1 cellular context compared by ENCODE assay signal in genomic region chr9:136760834-136761544, GRCh38.
TF ChIP-seq lines count a peak whose summit lies in the region.
"Not testable (repeated sequence)": the region's sequence is repeated elsewhere in the genome, so short reads cannot be mapped to it uniquely, and the experiment has no call there.

No MANE protein-coding gene starts in this region.

TF ChIP-seq in HepG2, 621 proteins besides CTCF, POLR2A, EP300 and RAD21:
- peak; percentile 85 for TF ChIP-seq ZNF460 (CRISPR knock-in tag; IDR thresholded peaks at IDR 0.05; ENCODE audit: borderline replicate concordance)
- peak; percentile 43; the same call in 1 of the 2 replicates for TF ChIP-seq MIER3 (CRISPR knock-in tag; IDR thresholded peaks at IDR 0.05; ENCODE audit: borderline replicate concordance)
- peak; percentile 76 for TF ChIP-seq ZNF263 (CRISPR knock-in tag; IDR thresholded peaks at IDR 0.05)
- TF ChIP-seq ZFX (CRISPR knock-in tag; IDR thresholded peaks at IDR 0.05; ENCODE audit: low read depth): peak; percentile 60; the same call in 1 of the 2 replicates
- TF ChIP-seq NR2F6 (IDR thresholded peaks at IDR 0.05): not testable (repeated sequence)
- TF ChIP-seq NR2F6 (CRISPR knock-in tag; IDR thresholded peaks at IDR 0.05): peak; percentile 17; the same call in 1 of the 2 replicates
- TF ChIP-seq ZNF441 (CRISPR knock-in tag; IDR thresholded peaks at IDR 0.05; ENCODE audit: borderline replicate concordance): 0 out of 2 replicates have a peak, but pooled peaks have one; percentile 9
- TF ChIP-seq KDM2A (CRISPR knock-in tag; IDR thresholded peaks at IDR 0.05; ENCODE audit: borderline replicate concordance, low read depth): peak; percentile 26; the same call in 1 of the 2 replicates
- TF ChIP-seq ZNF670 (CRISPR knock-in tag; IDR thresholded peaks at IDR 0.05; ENCODE audit: borderline replicate concordance): 0 out of 2 replicates have a peak, but pooled peaks have one; percentile 31
- TF ChIP-seq ZFP82 (CRISPR knock-in tag; IDR thresholded peaks at IDR 0.05; ENCODE audit: borderline replicate concordance): 0 out of 2 replicates have a peak, but pooled peaks have one; percentile 31
- TF ChIP-seq ZNF567 (CRISPR knock-in tag; IDR thresholded peaks at IDR 0.05; ENCODE audit: borderline replicate concordance): 0 out of 2 replicates have a peak, but pooled peaks have one; percentile 31
- peak; percentile 81 for TF ChIP-seq XRCC5 (optimal IDR thresholded peaks at IDR 0.05; ENCODE audit: low read length)
- peak; percentile 59 to 70; a peak in 2 of 4 replicates for TF ChIP-seq HMGXB4 (CRISPR knock-in tag; IDR thresholded peaks at IDR 0.05; ENCODE audit: borderline replicate concordance in 1 of 2, low read depth in 1 of 2)
- TF ChIP-seq ZBTB33 (CRISPR knock-in tag; IDR thresholded peaks at IDR 0.05): 0 out of 2 replicates have a peak, but pooled peaks have one; percentile 9
- TF ChIP-seq STAG1 (CRISPR knock-in tag; IDR thresholded peaks at IDR 0.05): peak; percentile 46
- peak; percentile 38 for TF ChIP-seq ZMYM3 (CRISPR knock-in tag; IDR thresholded peaks at IDR 0.05)
- peak; percentile 33; the same call in 1 of the 2 replicates for TF ChIP-seq PATZ1 (CRISPR knock-in tag; IDR thresholded peaks at IDR 0.05)
- TF ChIP-seq ZGPAT (CRISPR knock-in tag; IDR thresholded peaks at IDR 0.05): 0 out of 2 replicates have a peak, but pooled peaks have one; percentile 23
- TF ChIP-seq ZNF563 (CRISPR knock-in tag; IDR thresholded peaks at IDR 0.05): 0 out of 2 replicates have a peak, but pooled peaks have one; percentile 8
- TF ChIP-seq SALL1 (CRISPR knock-in tag; IDR thresholded peaks at IDR 0.05): peak; percentile 41; the same call in 1 of the 2 replicates
- 0 out of 2 replicates have a peak, but pooled peaks have one; percentile 8 for TF ChIP-seq PHF8 (CRISPR knock-in tag; IDR thresholded peaks at IDR 0.05)
- TF ChIP-seq GATAD2A (CRISPR knock-in tag; IDR thresholded peaks at IDR 0.05): 0 out of 2 replicates have a peak, but pooled peaks have one; percentile 36
- 0 out of 2 replicates have a peak, but pooled peaks have one; percentile 45 for TF ChIP-seq ZNF850 (CRISPR knock-in tag; conservative IDR thresholded peaks at IDR 0.05)
- 0 out of 2 replicates have a peak, but pooled peaks have one; percentile 17 for TF ChIP-seq ADNP (CRISPR knock-in tag; IDR thresholded peaks at IDR 0.05)
- peak; percentile 28; the same call in 1 of the 2 replicates for TF ChIP-seq SAP130 (CRISPR knock-in tag; IDR thresholded peaks at IDR 0.05; ENCODE audit: low read depth)
- TF ChIP-seq HDAC1 (CRISPR knock-in tag; IDR thresholded peaks at IDR 0.05): 0 out of 2 replicates have a peak, but pooled peaks have one; percentile 35
